ENCODE assay signal across 29 cellular contexts in the genomic region with DNA sequence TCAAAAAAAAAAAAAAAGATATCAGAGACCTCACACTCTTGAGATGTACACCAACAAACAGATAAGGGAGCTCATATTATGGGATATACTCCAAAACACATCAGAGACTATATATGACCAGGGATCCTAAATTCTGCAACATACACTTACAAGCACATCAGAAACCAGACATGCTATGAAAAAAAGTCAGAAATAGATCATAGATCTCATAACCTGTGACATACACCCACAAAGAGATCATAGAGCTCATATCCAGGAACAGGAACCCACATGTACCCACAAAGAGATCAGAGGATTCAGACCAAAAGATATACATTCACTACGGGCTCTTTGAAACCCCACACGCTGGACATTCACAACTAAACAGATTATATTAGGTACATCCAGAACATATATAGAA. TPM values are rescaled to one million over a fixed set of nuclear protein-coding genes. Genes with fewer than 3 reads are reported as not detected.
"Had no signal": no experiment of that assay in that cellular context is flagged by ENCODE, and none has a peak within 500 bp of the region (broad histone marks: within the 10 kb centered on the region; RNA-seq: fewer than 3 reads in every experiment).

No MANE protein-coding gene starts in this region.

- H3K27ac Mint-ChIP-seq: nephron progenitor cell had no signal

- DNase-seq: activated CD4-positive, alpha-beta T cell treated with anti-CD3 and anti-CD28 coated beads, Interleukin-2, amount 50 U/mL, for 1 hour; activated CD4-positive, CD25-positive, alpha-beta regulatory T cell treated with anti-CD3 and anti-CD28 coated beads, Interleukin-2, amount 50 U/mL, for 72 hours; activated gamma-delta T cell treated with Interleukin-2 at 50 U/mL for 16 hours; activated T-cell treated with anti-CD3 and anti-CD28 coated beads, Interleukin-2, amount 50 U/mL, for 1 hour; dorsolateral prefrontal cortex; effector memory CD4-positive, alpha-beta T cell; gastrocnemius medialis; left cardiac atrium; left ventricle myocardium superior; mucosa of descending colon; nephron progenitor cell; right lobe of liver; stimulated activated CD4-positive, alpha-beta T cell treated with anti-CD3 and anti-CD28 coated beads, Interleukin-2, amount 100 ng/mL, for 48 hours; stimulated activated naive CD4-positive, alpha-beta T cell treated with Interleukin-2 at 50 U/mL for 16 hours; SW 1271; T-helper 2 cell had no signal

- ATAC-seq: gastrocnemius medialis, left cardiac atrium, left ventricle myocardium superior, mucosa of descending colon, right lobe of liver had no signal

- FAIRE-seq: bronchial epithelial cell, keratinocyte had no signal

RNA-seq across cellular contexts. Expression of a gene that starts 35.0 kb away (rescaled TPM):
- total RNA-seq: bronchial epithelial cell, cerebellum, dorsolateral prefrontal cortex, gastrocnemius medialis, left cardiac atrium, left ventricle myocardium superior, lung microvascular endothelial cell, mesenteric fat pad, myocyte, osteocyte, posterior vena cava, skeletal muscle tissue, temporal lobe, tibial nerve, ureter had no signal

RNA-seq across cellular contexts. Expression of a gene that starts 43.0 kb away (rescaled TPM):
- total RNA-seq: bronchial epithelial cell, hepatocyte had no signal

RNA-seq across cellular contexts. Expression of a gene that starts 59.8 kb away (rescaled TPM):
- total RNA-seq: bronchial epithelial cell, cerebellum, gastrocnemius medialis, hepatocyte, left cardiac atrium, left ventricle myocardium superior, lung microvascular endothelial cell, mesenteric fat pad, myocyte, osteocyte, temporal lobe, ureter had no signal
